Comparison of ENCODE assay signal across 14 cellular contexts in genomic region chr21:43632373-43632905, GRCh38. TPM values are rescaled to one million over a fixed set of nuclear protein-coding genes. Genes with fewer than 3 reads are reported as not detected.
A peak's percentile ranks its signal among the peaks of the same experiment; 100 is the strongest.
DNase-seq lines count a peak whose midpoint lies in the region; ATAC-seq and TF ChIP-seq lines count a peak whose summit lies in the region.
"Had no signal": no experiment of that assay in that cellular context is flagged by ENCODE, and none has a peak within 500 bp of the region (broad histone marks: within the 10 kb centered on the region; RNA-seq: fewer than 3 reads in every experiment).

No MANE protein-coding gene starts in this region.

- no peak overlapping the region for H2AK5ac ChIP-seq in trophoblast cell (ENCODE audit: low read length)

- H3K4ac ChIP-seq in trophoblast cell (ENCODE audit: low read depth, low read length): no peak overlapping the region

- H3K27ac ChIP-seq in trophoblast cell (ENCODE audit: low read depth, low read length): no peak overlapping the region

- no CpG with 5 or more reads among the region's 5 CpGs for WGBS in trophoblast cell (ENCODE audit: extremely low coverage, insufficient coverage, insufficient read length)

- no peaks in the 10 kb centered on the region for H3K79me2 ChIP-seq in trophoblast cell (ENCODE audit: control insufficient read depth, insufficient read depth, low read length, poor library complexity)

- H4K8ac ChIP-seq in trophoblast cell (ENCODE audit: low read depth, low read length): no peak overlapping the region

- H3K27me3 ChIP-seq in trophoblast cell (ENCODE audit: insufficient read depth, low read length): no peaks in the 10 kb centered on the region

- no peak overlapping the region for H3K4me3 ChIP-seq in choroid plexus epithelial cell (ENCODE audit: low read depth, low read length)
- peak overlapping the region; percentile 59 for H3K4me3 ChIP-seq in trophoblast cell (ENCODE audit: low read depth, low read length)
- H3K4me3 ChIP-seq: GM12878, K562 had no signal

- H4K12ac ChIP-seq in trophoblast cell (ENCODE audit: low read depth, low read length): no peak overlapping the region

- H2BK12ac ChIP-seq in trophoblast cell (ENCODE audit: low read length): no peak overlapping the region

- H3K18ac ChIP-seq in trophoblast cell (ENCODE audit: low read length): no peak overlapping the region

- no peak for TF ChIP-seq CTCF in choroid plexus epithelial cell (conservative IDR thresholded peaks at IDR 0.05; ENCODE audit: low read depth, low read length)

- no peak overlapping the region for H2BK120ac ChIP-seq in trophoblast cell (ENCODE audit: insufficient read depth, low read length, poor library complexity)

- H3K4me2 ChIP-seq in trophoblast cell (ENCODE audit: low read length): no peak overlapping the region

- no peaks in the 10 kb centered on the region for H3K79me1 ChIP-seq in trophoblast cell (ENCODE audit: low read length)

- peaks cover 0 to 2% of the 10 kb centered on the region in 2 experiments for H3K4me1 ChIP-seq in trophoblast cell (ENCODE audit: control insufficient read depth in 1 of 2, insufficient read depth in 2 of 2, low read length in 2 of 2)

- H3K9ac ChIP-seq in trophoblast cell (ENCODE audit: low read length): no peak overlapping the region

- H3K23ac ChIP-seq in trophoblast cell (ENCODE audit: low read length): no peak overlapping the region

- no peak overlapping the region for H4K91ac ChIP-seq in trophoblast cell (ENCODE audit: low read depth, low read length)

- H3K36me3 ChIP-seq in trophoblast cell (ENCODE audit: control insufficient read depth in 1 of 2, insufficient read depth in 2 of 2, low read length in 2 of 2): no peaks in the 10 kb centered on the region

- peaks cover 8% of the 10 kb centered on the region for H3K9me3 ChIP-seq in trophoblast cell (ENCODE audit: insufficient read depth, low read depth, low read length)

- DNase-seq in A172 (ENCODE audit: low spot score) (peak; percentile 71), NCI-H226 (peak; percentile 30), choroid plexus epithelial cell (ENCODE audit: low read depth) (peak; percentile 44), trophoblast cell (no peak), HT-29 (ENCODE audit: low spot score) (no peak), NCI-H1930 (lab: John Stamatoyannopoulos, UW) (no peak)
- DNase-seq: 8988T; C1 segment of cervical spinal cord; CD4-positive, alpha-beta T cell; DMS79; HCEC 1CT had no signal

- ATAC-seq in HG03571 (IDR thresholded peaks at IDR 0.05; ENCODE audit: unreplicated experiment): no peak
- ATAC-seq: GM12878, K562 had no signal

- no peak overlapping the region for H2AFZ ChIP-seq in trophoblast cell (ENCODE audit: insufficient read depth, low read length, poor library complexity)

- no peak overlapping the region for H2BK5ac ChIP-seq in trophoblast cell (ENCODE audit: low read depth, low read length, poor library complexity)

- no peak overlapping the region for H3K14ac ChIP-seq in trophoblast cell (ENCODE audit: low read length)

RNA-seq across cellular contexts. Expression of gene HSF2BP, which starts 26.8 kb away (rescaled TPM):
- total RNA-seq in A172 (2014; rRNA removed; shearing (Covaris generic)): 8.8 and 9.1 TPM in 2 replicates
- 1.7 and 1.8 TPM in 2 replicates for polyA plus RNA-seq in trophoblast cell (2013)
- total RNA-seq in HT-29 (2014; rRNA removed; shearing (Covaris generic)): 0.13 and 0.56 TPM in 2 replicates

RNA-seq across cellular contexts. Expression of gene RRP1B, which starts 26.9 kb away (rescaled TPM):
- 61.0 and 70.9 TPM in 2 replicates for total RNA-seq in A172 (2014; rRNA removed; shearing (Covaris generic))
- 14.3 and 14.8 TPM in 2 replicates for polyA plus RNA-seq in trophoblast cell (2013)
- total RNA-seq in HT-29 (2014; rRNA removed; shearing (Covaris generic)): 19.4 and 20.0 TPM in 2 replicates

Comparison
In these comparisons a context has a peak if more than half of its experiments do, and no peak if none do; other contexts are left out.
1. DNase-seq: peak in A172 (single experiment), NCI-H226 (single experiment) and choroid plexus epithelial cell (single experiment); none in trophoblast cell (0 of 2), HT-29 (single experiment) and NCI-H1930 (0 of 2).